ENCODE assay signal across 8 cellular contexts in the genomic region with DNA sequence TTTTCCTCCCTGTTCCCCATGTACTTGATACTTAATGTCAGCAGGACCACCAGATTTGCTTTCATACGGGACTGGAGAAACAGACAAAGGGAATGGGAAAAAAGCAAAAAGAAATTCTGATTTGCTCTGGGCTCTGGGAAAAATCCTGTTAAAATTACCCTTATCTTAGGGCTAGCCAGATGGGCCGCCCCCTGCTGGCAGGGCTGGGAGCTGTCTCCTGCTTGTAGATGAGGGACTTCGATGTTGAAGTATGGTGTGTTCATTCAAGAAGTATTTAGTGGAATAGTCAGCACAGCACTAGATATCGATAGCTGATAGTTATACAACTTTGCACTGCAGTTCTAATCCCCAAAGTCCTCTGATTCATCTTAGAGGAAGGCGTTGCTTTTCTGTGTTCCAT. TPM values are rescaled to one million over a fixed set of nuclear protein-coding genes. Genes with fewer than 3 reads are reported as not detected.
DNase-seq lines count a peak whose midpoint lies in the region; ATAC-seq lines count a peak whose summit lies in the region.

No MANE protein-coding gene starts in this region.

- DNase-seq in NCI-H2196 (lab: John Stamatoyannopoulos, UW; ENCODE audit: unreplicated experiment) (peak; percentile 9), NCI-H2196 treated with DMSO at 0.1 percent for 48 hours (lab: John Stamatoyannopoulos, UW; ENCODE audit: unreplicated experiment) (no peak), RPMI7951 (ENCODE audit: low read depth) (peak; percentile 9), right cardiac atrium (peak; percentile 50 to 80 (median 76)), islet precursor cell (no peak)
- DNase-seq in activated naive CD4-positive, alpha-beta T cell treated with Interleukin-2 at 50 U/mL for 16 hours = peak; percentile 51
- peak; percentile 34 for DNase-seq in stimulated activated CD4-positive, alpha-beta T cell treated with anti-CD3 and anti-CD28 coated beads, Interleukin-1b, Interleukin-23, amount 100 ng/mL, for 48 hours

- WGBS in right cardiac atrium = 58% methylated on average over 5 of the region's 5 CpGs

- ATAC-seq in right cardiac atrium (no peak), GM19463 (IDR thresholded peaks at IDR 0.05; ENCODE audit: unreplicated experiment) (no peak)

- no peaks in the 10 kb centered on the region for H3K9me3 ChIP-seq in right cardiac atrium (ENCODE audit: control insufficient read depth, low read length)

- H3K27me3 ChIP-seq in right cardiac atrium (ENCODE audit: control insufficient read depth, insufficient read depth) = no peaks in the 10 kb centered on the region

- no peaks in the 10 kb centered on the region for H3K4me1 ChIP-seq in right cardiac atrium (ENCODE audit: control insufficient read depth, insufficient read depth, low read length)

- no peak overlapping the region for H3K4me3 ChIP-seq in right cardiac atrium (ENCODE audit: low read length)

- intact Hi-C loops in right cardiac atrium (cut with DNase I) = no loop called here

- H3K27ac ChIP-seq in right cardiac atrium (ENCODE audit: low read length) = no peak overlapping the region

RNA-seq across cellular contexts. Expression of a gene that starts 45.8 kb away (rescaled TPM):
- 0.49 and 0.96 TPM in 2 replicates for total RNA-seq in RPMI7951 (2014; rRNA removed; shearing (Covaris generic))
- total RNA-seq in right cardiac atrium = 10 to 100 TPM; 10.9 to 13.8 (median 11.5) TPM
- 5.0 TPM for polyA plus RNA-seq in right cardiac atrium

Comparison
In these comparisons a context has a peak if more than half of its experiments do, and no peak if none do; other contexts are left out.
1. DNase-seq: peak in NCI-H2196 (single experiment), RPMI7951 (single experiment), activated naive CD4-positive, alpha-beta T cell treated with Interleukin-2 at 50 U/mL for 16 hours (single experiment), right cardiac atrium (3 of 3) and stimulated activated CD4-positive, alpha-beta T cell treated with anti-CD3 and anti-CD28 coated beads, Interleukin-1b, Interleukin-23, amount 100 ng/mL, for 48 hours (single experiment); none in NCI-H2196 treated with DMSO at 0.1 percent for 48 hours (single experiment) and islet precursor cell (single experiment).